Comparison of ENCODE assay signal across 1 cellular context in the genomic region with DNA sequence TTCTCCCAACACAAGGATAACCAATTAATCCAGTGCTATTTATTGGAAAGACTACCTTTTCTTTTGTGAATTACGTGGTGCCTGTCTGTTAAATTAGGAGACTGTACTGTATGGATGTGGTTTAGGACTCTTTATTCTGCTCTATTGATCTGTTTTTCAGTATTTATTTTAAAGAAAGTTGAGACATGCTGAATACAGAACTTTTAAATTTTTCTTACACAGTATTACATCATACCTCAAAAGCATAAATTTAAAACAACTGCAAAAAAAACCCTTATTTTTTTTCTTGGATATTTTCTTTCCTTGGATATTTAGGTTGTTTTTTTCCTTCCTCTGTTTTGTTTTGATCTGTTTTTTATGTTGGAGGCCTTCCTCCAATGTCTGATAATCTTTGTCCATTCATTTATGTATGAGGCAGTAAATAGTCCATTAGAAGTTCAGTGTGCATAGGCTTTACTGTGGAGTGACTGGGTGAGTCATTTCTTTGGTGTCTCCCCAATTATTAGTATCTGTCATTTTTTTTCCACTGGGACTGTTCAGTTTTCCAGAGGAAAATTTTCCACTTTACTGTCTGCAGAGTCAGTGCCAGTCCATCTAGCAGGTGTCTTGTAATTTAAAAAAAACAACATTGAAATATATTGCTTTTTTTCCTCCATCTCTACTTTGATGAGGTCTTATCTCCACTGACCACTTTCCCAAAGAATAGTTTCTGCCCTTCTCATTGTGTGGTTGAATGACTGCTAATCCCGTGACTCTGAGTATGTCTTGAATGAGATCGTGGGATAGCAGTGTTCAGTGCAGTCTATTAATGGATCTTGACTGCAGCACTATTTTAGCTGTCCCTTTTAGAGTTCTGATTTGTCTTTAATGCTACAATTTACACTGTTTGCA.
TF ChIP-seq lines count a peak whose summit lies in the region.

No MANE protein-coding gene starts in this region.

TF ChIP-seq in K562, 482 proteins besides CTCF, POLR2A, EP300 and RAD21 (continued from another document and continues in another):
- TF ChIP-seq, protein P1, sequence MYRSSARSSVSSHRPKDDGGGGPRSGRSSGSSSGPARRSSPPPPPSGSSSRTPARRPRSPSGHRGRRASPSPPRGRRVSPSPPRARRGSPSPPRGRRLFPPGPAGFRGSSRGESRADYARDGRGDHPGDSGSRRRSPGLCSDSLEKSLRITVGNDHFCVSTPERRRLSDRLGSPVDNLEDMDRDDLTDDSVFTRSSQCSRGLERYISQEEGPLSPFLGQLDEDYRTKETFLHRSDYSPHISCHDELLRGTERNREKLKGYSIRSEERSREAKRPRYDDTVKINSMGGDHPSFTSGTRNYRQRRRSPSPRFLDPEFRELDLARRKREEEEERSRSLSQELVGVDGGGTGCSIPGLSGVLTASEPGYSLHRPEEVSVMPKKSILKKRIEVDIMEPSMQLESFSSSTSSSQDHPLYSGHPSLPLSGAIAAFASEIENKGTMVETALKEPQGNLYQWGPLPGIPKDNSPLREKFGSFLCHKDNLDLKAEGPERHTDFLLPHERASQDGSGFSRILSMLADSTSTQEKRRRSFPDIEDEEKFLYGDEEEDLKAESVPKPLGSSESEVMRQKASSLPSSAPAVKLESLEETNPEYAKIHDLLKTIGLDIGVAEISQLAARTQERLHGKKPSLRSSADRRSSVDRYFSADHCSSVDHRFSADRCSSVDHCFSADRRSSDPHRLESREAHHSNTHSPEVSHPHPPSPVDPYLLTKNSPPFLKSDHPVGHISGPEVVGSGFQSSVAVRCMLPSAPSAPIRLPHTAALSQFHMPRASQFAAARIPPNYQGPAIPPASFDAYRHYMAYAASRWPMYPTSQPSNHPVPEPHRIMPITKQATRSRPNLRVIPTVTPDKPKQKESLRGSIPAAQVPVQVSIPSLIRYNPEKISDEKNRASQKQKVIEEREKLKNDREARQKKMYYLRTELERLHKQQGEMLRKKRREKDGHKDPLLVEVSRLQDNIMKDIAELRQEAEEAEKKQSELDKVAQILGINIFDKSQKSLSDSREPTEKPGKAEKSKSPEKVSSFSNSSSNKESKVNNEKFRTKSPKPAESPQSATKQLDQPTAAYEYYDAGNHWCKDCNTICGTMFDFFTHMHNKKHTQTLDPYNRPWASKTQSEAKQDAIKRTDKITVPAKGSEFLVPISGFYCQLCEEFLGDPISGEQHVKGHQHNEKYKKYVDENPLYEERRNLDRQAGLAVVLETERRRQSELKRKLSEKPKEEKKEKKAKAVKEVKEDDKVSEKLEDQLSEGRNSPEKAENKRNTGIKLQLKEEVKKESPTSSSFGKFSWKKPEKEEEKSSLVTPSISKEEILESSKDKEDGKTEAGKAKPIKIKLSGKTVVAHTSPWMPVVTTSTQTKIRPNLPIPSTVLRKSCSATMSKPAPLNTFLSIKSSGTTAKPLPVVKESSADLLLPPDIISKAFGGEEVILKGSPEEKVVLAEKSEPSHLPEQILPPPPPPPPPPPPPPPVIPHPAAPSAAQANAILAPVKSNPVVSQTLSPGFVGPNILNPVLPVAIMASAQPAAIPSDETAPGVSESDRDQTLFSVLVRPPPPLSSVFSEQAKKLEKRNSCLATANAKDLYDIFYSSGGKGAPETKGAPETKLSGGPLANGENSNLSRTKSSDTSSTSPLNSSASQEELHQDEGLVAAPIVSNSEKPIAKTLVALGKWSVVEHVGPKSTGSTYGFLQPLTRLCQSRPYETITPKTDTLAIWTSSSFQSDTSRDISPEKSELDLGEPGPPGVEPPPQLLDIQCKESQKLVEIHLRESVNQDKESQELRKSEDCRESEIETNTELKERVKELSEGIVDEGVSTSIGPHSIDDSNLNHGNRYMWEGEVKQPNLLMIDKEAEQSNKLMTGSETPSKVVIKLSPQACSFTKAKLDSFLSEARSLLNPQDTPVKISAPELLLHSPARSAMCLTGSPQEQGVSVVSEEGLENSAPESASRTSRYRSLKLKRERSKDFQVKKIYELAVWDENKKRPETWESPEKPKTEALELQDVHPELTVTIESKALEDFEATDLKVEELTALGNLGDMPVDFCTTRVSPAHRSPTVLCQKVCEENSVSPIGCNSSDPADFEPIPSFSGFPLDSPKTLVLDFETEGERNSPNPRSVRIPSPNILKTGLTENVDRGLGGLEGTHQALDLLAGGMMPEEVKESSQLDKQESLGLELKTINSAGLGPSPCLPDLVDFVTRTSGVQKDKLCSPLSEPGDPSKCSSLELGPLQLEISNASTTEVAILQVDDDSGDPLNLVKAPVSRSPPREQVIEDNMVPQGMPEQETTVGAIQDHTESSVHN (IDR thresholded peaks at IDR 0.05; ENCODE audit: borderline replicate concordance in 1 of 2, low read depth in 1 of 2) = peak in 1 of 2 experiments; percentile 49; a peak in 1 of 4 replicates
- TF ChIP-seq CBX8 (IDR thresholded peaks at IDR 0.05; ENCODE audit: borderline replicate concordance, extremely low read depth, low read depth, low read length, poor library complexity, severe bottlenecking) (no peak), KDM1A (IDR thresholded peaks at IDR 0.05) (peak in 1 of 2 experiments; percentile 39; a peak in 1 of 4 replicates), KDM5B (IDR thresholded peaks at IDR 0.05; ENCODE audit: insufficient replicate concordance, low read depth, low read length) (no peak), TBL1XR1 (IDR thresholded peaks at IDR 0.05; ENCODE audit: low read length in 2 of 2) (peak in 1 of 2 experiments; percentile 55; a peak in 2 of 4 replicates), BRD9 (IDR thresholded peaks at IDR 0.05; ENCODE audit: low read depth, partially characterized antibody) (peak; percentile 7), ZNF282 (CRISPR knock-in tag; IDR thresholded peaks at IDR 0.05) (no peak), ZNF217 (CRISPR knock-in tag; IDR thresholded peaks at IDR 0.05) (no peak), ZNF589 (CRISPR knock-in tag; IDR thresholded peaks at IDR 0.05; ENCODE audit: low read depth) (peak; percentile 1; the same call in 1 of the 2 replicates), SMAD1 (IDR thresholded peaks at IDR 0.05; ENCODE audit: low read depth, low read length, partially characterized antibody) (no peak), ZC3H11A (IDR thresholded peaks at IDR 0.05; ENCODE audit: low read depth, low read length) (no peak), BMI1 (IDR thresholded peaks at IDR 0.05; ENCODE audit: low read length) (no peak), POU5F1 (IDR thresholded peaks at IDR 0.05; ENCODE audit: borderline replicate concordance, low read depth, low read length, partially characterized antibody) (no peak), CBFB (CRISPR knock-in tag; IDR thresholded peaks at IDR 0.05) (no peak), NCOR1 (IDR thresholded peaks at IDR 0.05) (0 out of 2 replicates have a peak, but pooled peaks have one; percentile 30), DIDO1 (tag; IDR thresholded peaks at IDR 0.05; ENCODE audit: low read depth) (no peak), ESRRB (CRISPR knock-in tag; IDR thresholded peaks at IDR 0.05; ENCODE audit: borderline replicate concordance) (no peak), PHTF2 (CRISPR knock-in tag; IDR thresholded peaks at IDR 0.05) (no peak)
- TF ChIP-seq, protein P2, sequence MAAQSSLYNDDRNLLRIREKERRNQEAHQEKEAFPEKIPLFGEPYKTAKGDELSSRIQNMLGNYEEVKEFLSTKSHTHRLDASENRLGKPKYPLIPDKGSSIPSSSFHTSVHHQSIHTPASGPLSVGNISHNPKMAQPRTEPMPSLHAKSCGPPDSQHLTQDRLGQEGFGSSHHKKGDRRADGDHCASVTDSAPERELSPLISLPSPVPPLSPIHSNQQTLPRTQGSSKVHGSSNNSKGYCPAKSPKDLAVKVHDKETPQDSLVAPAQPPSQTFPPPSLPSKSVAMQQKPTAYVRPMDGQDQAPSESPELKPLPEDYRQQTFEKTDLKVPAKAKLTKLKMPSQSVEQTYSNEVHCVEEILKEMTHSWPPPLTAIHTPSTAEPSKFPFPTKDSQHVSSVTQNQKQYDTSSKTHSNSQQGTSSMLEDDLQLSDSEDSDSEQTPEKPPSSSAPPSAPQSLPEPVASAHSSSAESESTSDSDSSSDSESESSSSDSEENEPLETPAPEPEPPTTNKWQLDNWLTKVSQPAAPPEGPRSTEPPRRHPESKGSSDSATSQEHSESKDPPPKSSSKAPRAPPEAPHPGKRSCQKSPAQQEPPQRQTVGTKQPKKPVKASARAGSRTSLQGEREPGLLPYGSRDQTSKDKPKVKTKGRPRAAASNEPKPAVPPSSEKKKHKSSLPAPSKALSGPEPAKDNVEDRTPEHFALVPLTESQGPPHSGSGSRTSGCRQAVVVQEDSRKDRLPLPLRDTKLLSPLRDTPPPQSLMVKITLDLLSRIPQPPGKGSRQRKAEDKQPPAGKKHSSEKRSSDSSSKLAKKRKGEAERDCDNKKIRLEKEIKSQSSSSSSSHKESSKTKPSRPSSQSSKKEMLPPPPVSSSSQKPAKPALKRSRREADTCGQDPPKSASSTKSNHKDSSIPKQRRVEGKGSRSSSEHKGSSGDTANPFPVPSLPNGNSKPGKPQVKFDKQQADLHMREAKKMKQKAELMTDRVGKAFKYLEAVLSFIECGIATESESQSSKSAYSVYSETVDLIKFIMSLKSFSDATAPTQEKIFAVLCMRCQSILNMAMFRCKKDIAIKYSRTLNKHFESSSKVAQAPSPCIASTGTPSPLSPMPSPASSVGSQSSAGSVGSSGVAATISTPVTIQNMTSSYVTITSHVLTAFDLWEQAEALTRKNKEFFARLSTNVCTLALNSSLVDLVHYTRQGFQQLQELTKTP (IDR thresholded peaks at IDR 0.05; ENCODE audit: low read depth in 1 of 2, partially characterized antibody in 2 of 2) = peak in 1 of 2 experiments; percentile 76
- TF ChIP-seq, protein P3, sequence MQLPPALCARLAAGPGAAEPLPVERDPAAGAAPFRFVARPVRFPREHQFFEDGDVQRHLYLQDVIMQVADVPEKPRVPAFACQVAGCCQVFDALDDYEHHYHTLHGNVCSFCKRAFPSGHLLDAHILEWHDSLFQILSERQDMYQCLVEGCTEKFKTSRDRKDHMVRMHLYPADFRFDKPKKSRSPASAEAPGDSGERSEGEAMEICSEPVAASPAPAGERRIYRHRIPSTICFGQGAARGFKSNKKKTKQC (CRISPR knock-in tag; IDR thresholded peaks at IDR 0.05) = no peak
- TF ChIP-seq, protein P4, sequence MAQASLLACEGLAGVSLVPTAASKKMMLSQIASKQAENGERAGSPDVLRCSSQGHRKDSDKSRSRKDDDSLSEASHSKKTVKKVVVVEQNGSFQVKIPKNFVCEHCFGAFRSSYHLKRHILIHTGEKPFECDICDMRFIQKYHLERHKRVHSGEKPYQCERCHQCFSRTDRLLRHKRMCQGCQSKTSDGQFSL (CRISPR knock-in tag; IDR thresholded peaks at IDR 0.05) = no peak
- TF ChIP-seq, protein P4 (tag; IDR thresholded peaks at IDR 0.05) = no peak
- TF ChIP-seq, protein P5, sequence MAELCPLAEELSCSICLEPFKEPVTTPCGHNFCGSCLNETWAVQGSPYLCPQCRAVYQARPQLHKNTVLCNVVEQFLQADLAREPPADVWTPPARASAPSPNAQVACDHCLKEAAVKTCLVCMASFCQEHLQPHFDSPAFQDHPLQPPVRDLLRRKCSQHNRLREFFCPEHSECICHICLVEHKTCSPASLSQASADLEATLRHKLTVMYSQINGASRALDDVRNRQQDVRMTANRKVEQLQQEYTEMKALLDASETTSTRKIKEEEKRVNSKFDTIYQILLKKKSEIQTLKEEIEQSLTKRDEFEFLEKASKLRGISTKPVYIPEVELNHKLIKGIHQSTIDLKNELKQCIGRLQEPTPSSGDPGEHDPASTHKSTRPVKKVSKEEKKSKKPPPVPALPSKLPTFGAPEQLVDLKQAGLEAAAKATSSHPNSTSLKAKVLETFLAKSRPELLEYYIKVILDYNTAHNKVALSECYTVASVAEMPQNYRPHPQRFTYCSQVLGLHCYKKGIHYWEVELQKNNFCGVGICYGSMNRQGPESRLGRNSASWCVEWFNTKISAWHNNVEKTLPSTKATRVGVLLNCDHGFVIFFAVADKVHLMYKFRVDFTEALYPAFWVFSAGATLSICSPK (IDR thresholded peaks at IDR 0.05; ENCODE audit: borderline replicate concordance) = no peak
- TF ChIP-seq, protein P6, sequence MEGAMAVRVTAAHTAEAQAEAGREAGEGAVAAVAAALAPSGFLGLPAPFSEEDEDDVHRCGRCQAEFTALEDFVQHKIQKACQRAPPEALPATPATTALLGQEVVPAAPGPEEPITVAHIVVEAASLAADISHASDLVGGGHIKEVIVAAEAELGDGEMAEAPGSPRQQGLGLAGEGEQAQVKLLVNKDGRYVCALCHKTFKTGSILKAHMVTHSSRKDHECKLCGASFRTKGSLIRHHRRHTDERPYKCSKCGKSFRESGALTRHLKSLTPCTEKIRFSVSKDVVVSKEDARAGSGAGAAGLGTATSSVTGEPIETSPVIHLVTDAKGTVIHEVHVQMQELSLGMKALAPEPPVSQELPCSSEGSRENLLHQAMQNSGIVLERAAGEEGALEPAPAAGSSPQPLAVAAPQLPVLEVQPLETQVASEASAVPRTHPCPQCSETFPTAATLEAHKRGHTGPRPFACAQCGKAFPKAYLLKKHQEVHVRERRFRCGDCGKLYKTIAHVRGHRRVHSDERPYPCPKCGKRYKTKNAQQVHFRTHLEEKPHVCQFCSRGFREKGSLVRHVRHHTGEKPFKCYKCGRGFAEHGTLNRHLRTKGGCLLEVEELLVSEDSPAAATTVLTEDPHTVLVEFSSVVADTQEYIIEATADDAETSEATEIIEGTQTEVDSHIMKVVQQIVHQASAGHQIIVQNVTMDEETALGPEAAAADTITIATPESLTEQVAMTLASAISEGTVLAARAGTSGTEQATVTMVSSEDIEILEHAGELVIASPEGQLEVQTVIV (CRISPR knock-in tag; IDR thresholded peaks at IDR 0.05; ENCODE audit: borderline replicate concordance) = 0 out of 2 replicates have a peak, but pooled peaks have one; percentile 17
- TF ChIP-seq, protein P7, sequence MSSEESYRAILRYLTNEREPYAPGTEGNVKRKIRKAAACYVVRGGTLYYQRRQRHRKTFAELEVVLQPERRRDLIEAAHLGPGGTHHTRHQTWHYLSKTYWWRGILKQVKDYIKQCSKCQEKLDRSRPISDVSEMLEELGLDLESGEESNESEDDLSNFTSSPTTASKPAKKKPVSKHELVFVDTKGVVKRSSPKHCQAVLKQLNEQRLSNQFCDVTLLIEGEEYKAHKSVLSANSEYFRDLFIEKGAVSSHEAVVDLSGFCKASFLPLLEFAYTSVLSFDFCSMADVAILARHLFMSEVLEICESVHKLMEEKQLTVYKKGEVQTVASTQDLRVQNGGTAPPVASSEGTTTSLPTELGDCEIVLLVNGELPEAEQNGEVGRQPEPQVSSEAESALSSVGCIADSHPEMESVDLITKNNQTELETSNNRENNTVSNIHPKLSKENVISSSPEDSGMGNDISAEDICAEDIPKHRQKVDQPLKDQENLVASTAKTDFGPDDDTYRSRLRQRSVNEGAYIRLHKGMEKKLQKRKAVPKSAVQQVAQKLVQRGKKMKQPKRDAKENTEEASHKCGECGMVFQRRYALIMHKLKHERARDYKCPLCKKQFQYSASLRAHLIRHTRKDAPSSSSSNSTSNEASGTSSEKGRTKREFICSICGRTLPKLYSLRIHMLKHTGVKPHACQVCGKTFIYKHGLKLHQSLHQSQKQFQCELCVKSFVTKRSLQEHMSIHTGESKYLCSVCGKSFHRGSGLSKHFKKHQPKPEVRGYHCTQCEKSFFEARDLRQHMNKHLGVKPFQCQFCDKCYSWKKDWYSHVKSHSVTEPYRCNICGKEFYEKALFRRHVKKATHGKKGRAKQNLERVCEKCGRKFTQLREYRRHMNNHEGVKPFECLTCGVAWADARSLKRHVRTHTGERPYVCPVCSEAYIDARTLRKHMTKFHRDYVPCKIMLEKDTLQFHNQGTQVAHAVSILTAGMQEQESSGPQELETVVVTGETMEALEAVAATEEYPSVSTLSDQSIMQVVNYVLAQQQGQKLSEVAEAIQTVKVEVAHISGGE (CRISPR knock-in tag; IDR thresholded peaks at IDR 0.05) = no peak
